21 cellular contexts compared by ENCODE assay signal in genomic region chr5:144248015-144248414, GRCh38.
"Had no signal": no experiment of that assay in that cellular context is flagged by ENCODE, and none has a peak within 500 bp of the region (broad histone marks: within the 10 kb centered on the region; RNA-seq: fewer than 3 reads in every experiment).

No MANE protein-coding gene starts in this region.

- H3K4me1 ChIP-seq: heart left ventricle, left lung, lower lobe of right lung, uterus had no signal

- H3K36me3 ChIP-seq: heart left ventricle, left lung, lower lobe of right lung, neutrophil, uterus had no signal

- H3K27me3 Mint-ChIP-seq: type B pancreatic cell had no signal

- H3K27ac ChIP-seq: dorsolateral prefrontal cortex, heart left ventricle, left lung, lower lobe of right lung, neutrophil, psoas muscle, uterus had no signal

- H3K4me1 Mint-ChIP-seq: memory B cell; naive B cell; nephron; stimulated activated naive B cell treated with anti-CD40 and anti-IgM and Interleukin-4, amounts not matched to agents 10 μg/mL and 1 μg/mL and 100 μg/mL, for 72 hours had no signal

- H3K36me3 Mint-ChIP-seq: memory B cell; naive B cell; stimulated activated naive B cell treated with anti-CD40 and anti-IgM and Interleukin-4, amounts not matched to agents 10 μg/mL and 1 μg/mL and 100 μg/mL, for 72 hours; type B pancreatic cell had no signal

- DNase-seq: cortex of kidney; dorsolateral prefrontal cortex; effector CD8-positive, alpha-beta T cell; heart left ventricle; hypothalamus; islet precursor cell; left lung; lower lobe of right lung; naive B cell; psoas muscle; retina; stimulated activated CD4-positive, alpha-beta T cell treated with anti-CD3 and anti-CD28 coated beads, Interleukin-2, amount 100 ng/mL, for 24 hours; stimulated activated CD4-positive, alpha-beta T cell treated with anti-CD3 and anti-CD28 coated beads, Interleukin-4, amount 100 ng/mL, for 4 hours; stimulated activated naive B cell treated with anti-CD40 and anti-IgM and Interleukin-4, amounts not matched to agents 10 μg/mL and 1 μg/mL and 100 μg/mL, for 72 hours; uterus had no signal

- H3K27me3 ChIP-seq: dorsolateral prefrontal cortex, left lung, neutrophil, uterus had no signal

- H3K9me3 ChIP-seq: heart left ventricle, left lung, lower lobe of right lung, neutrophil, psoas muscle, uterus had no signal

- H3K4me3 ChIP-seq: dorsolateral prefrontal cortex, heart left ventricle, left lung, lower lobe of right lung, psoas muscle, uterus had no signal

- H3K4me3 Mint-ChIP-seq: memory B cell; naive B cell; nephron; stimulated activated naive B cell treated with anti-CD40 and anti-IgM and Interleukin-4, amounts not matched to agents 10 μg/mL and 1 μg/mL and 100 μg/mL, for 72 hours; type B pancreatic cell had no signal

- H3K9me3 Mint-ChIP-seq: memory B cell; nephron; stimulated activated naive B cell treated with anti-CD40 and anti-IgM and Interleukin-4, amounts not matched to agents 10 μg/mL and 1 μg/mL and 100 μg/mL, for 72 hours had no signal

- H3K27ac Mint-ChIP-seq: memory B cell; nephron; stimulated activated naive B cell treated with anti-CD40 and anti-IgM and Interleukin-4, amounts not matched to agents 10 μg/mL and 1 μg/mL and 100 μg/mL, for 72 hours; type B pancreatic cell had no signal

- FAIRE-seq: endometrium, frontal cortex had no signal
